Comparison of ENCODE assay signal across 30 cellular contexts in the genomic region with DNA sequence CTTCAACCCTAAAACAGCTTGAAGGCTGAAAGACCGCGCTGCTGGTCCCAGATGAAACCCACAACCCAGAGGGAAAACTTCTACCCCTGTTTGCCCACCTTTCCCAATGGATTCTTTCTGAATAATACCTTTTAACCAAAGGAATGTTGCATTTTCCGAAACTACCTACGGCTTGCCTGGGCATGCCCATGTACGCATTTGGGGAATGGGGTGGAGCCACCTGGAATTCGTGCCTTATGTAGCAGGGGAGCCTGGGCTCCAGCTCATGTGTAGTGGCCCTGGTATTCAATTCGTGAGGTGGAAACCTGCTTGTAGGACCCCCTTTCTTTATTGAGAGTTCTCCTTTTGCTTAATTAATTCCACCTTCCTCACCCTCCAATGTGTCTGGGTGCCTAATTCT.
"Had no signal": no experiment of that assay in that cellular context is flagged by ENCODE, and none has a peak within 500 bp of the region (broad histone marks: within the 10 kb centered on the region; RNA-seq: fewer than 3 reads in every experiment).

No MANE protein-coding gene starts in this region.

- H3K27me3 Mint-ChIP-seq: activated B cell treated with CpG ODN at 0.5 μM for 24 hours; activated CD4-positive, alpha-beta T cell treated with anti-CD3 and anti-CD28 coated beads for 36 hours; activated CD8-positive, alpha-beta memory T cell treated with anti-CD3 and anti-CD28 coated beads, Interleukin-2, amount 10 ng/mL, durations not matched to agents 7 days and 5 days; natural killer cell treated with Interleukin-12 subunit alpha and Interleukin-12 subunit beta and Interleukin-15 and Interleukin-18, amount 100 ng/mL, for 72 hours; progenitor cell of endocrine pancreas had no signal

- ATAC-seq: activated CD4-positive, alpha-beta T cell treated with anti-CD3 and anti-CD28 coated beads for 36 hours; activated CD8-positive, alpha-beta memory T cell treated with anti-CD3 and anti-CD28 coated beads, Interleukin-2, amount 10 ng/mL, durations not matched to agents 7 days and 5 days; activated CD8-positive, alpha-beta T cell treated with anti-CD3 and anti-CD28 coated beads, Interleukin-2, amount 10 ng/mL, durations not matched to agents 7 days and 5 days; activated naive CD4-positive, alpha-beta T cell treated with anti-CD3 and anti-CD28 coated beads, Interleukin-2, amount 50 U/mL, for 72 hours; body of pancreas; esophagus mucosa; heart left ventricle; left lung; lower lobe of right lung; mucosa of descending colon; natural killer cell treated with Interleukin-12 subunit alpha and Interleukin-12 subunit beta and Interleukin-15 and Interleukin-18, amount 100 ng/mL, for 72 hours; sciatic nerve; stimulated activated naive CD8-positive, alpha-beta T cell treated with anti-CD3 and anti-CD28 coated beads, Interleukin-15, Interleukin-2, amounts not matched to agents 100 U/mL and 50 U/mL, for 24 hours had no signal

- H3K4me3 Mint-ChIP-seq: activated B cell treated with CpG ODN at 0.5 μM for 24 hours; activated CD4-positive, alpha-beta T cell treated with anti-CD3 and anti-CD28 coated beads for 36 hours; activated CD8-positive, alpha-beta memory T cell treated with anti-CD3 and anti-CD28 coated beads, Interleukin-2, amount 10 ng/mL, durations not matched to agents 7 days and 5 days; activated CD8-positive, alpha-beta T cell treated with anti-CD3 and anti-CD28 coated beads, Interleukin-2, amount 10 ng/mL, durations not matched to agents 7 days and 5 days; natural killer cell treated with Interleukin-12 subunit alpha and Interleukin-12 subunit beta and Interleukin-15 and Interleukin-18, amount 100 ng/mL, for 72 hours had no signal

- H3K36me3 ChIP-seq: heart left ventricle, left lung, lower lobe of right lung, ovary, transverse colon had no signal

- H3K27ac Mint-ChIP-seq: activated B cell treated with CpG ODN at 0.5 μM for 24 hours; activated CD4-positive, alpha-beta T cell treated with anti-CD3 and anti-CD28 coated beads for 36 hours; activated CD8-positive, alpha-beta memory T cell treated with anti-CD3 and anti-CD28 coated beads, Interleukin-2, amount 10 ng/mL, durations not matched to agents 7 days and 5 days; activated CD8-positive, alpha-beta T cell treated with anti-CD3 and anti-CD28 coated beads, Interleukin-2, amount 10 ng/mL, durations not matched to agents 7 days and 5 days; activated T-helper 2 cell treated with anti-CD3 and anti-CD28 coated beads, Interferon-gamma antibody, Interleukin-2, Interleukin-4, amounts not matched to agents 10 μg/mL and 5 μg/mL and 100 μg/mL, durations not matched to agents 14 hours and 24 hours and 36 hours; natural killer cell treated with Interleukin-12 subunit alpha and Interleukin-12 subunit beta and Interleukin-15 and Interleukin-18, amount 100 ng/mL, for 72 hours; progenitor cell of endocrine pancreas had no signal

- H3K4me1 Mint-ChIP-seq: activated B cell treated with CpG ODN at 0.5 μM for 24 hours; activated CD4-positive, alpha-beta T cell treated with anti-CD3 and anti-CD28 coated beads for 36 hours; activated CD8-positive, alpha-beta memory T cell treated with anti-CD3 and anti-CD28 coated beads, Interleukin-2, amount 10 ng/mL, durations not matched to agents 7 days and 5 days had no signal

- H3K9me3 ChIP-seq: body of pancreas, heart left ventricle, left lung, lower lobe of right lung, mucosa of descending colon, ovary, testis, transverse colon had no signal

- H3K4me3 ChIP-seq: body of pancreas, heart left ventricle, left lung, lower lobe of right lung, mucosa of descending colon, ovary, skin epidermis, testis, transverse colon had no signal

- H3K4me1 ChIP-seq: body of pancreas, heart left ventricle, left lung, lower lobe of right lung, testis, transverse colon had no signal

- DNase-seq: activated B cell treated with CpG ODN at 0.5 μM for 24 hours; activated CD4-positive, alpha-beta T cell treated with anti-CD3 and anti-CD28 coated beads for 36 hours; activated CD8-positive, alpha-beta memory T cell treated with anti-CD3 and anti-CD28 coated beads, Interleukin-2, amount 10 ng/mL, durations not matched to agents 7 days and 5 days; activated CD8-positive, alpha-beta T cell treated with anti-CD3 and anti-CD28 coated beads, Interleukin-2, amount 10 ng/mL, durations not matched to agents 7 days and 5 days; activated T-cell treated with anti-CD3 and anti-CD28 coated beads, Interleukin-2, amount 50 U/mL, for 48 hours; aorta; body of pancreas; cortex of kidney; foreskin fibroblast; heart left ventricle; hypothalamus; left lung; lower lobe of right lung; mucosa of descending colon; ovary; stimulated activated CD4-positive, alpha-beta T cell treated with anti-CD3 and anti-CD28 coated beads, Interleukin-12 subunit alpha, Interleukin-12 subunit beta, amount 100 ng/mL, for 4 hours; stimulated activated CD4-positive, alpha-beta T cell treated with anti-CD3 and anti-CD28 coated beads, Interleukin-4, amount 100 ng/mL, for 1 hour; stimulated activated naive CD8-positive, alpha-beta T cell treated with anti-CD3 and anti-CD28 coated beads, Interleukin-15, Interleukin-2, amounts not matched to agents 100 U/mL and 50 U/mL, for 24 hours; T-helper 2 cell; testis; transverse colon had no signal

- H3K9me3 Mint-ChIP-seq: activated B cell treated with CpG ODN at 0.5 μM for 24 hours; activated naive CD4-positive, alpha-beta T cell treated with anti-CD3 and anti-CD28 coated beads, Interleukin-2, amount 50 U/mL, for 72 hours; activated T-helper 2 cell treated with anti-CD3 and anti-CD28 coated beads, Interferon-gamma antibody, Interleukin-2, Interleukin-4, amounts not matched to agents 10 μg/mL and 5 μg/mL and 100 μg/mL, durations not matched to agents 14 hours and 24 hours and 36 hours; natural killer cell treated with Interleukin-12 subunit alpha and Interleukin-12 subunit beta and Interleukin-15 and Interleukin-18, amount 100 ng/mL, for 72 hours had no signal

- H3K27me3 ChIP-seq: body of pancreas, heart left ventricle, left lung, ovary, testis, transverse colon had no signal

- H3K27ac ChIP-seq: body of pancreas, heart left ventricle, left lung, lower lobe of right lung, ovary, testis, transverse colon had no signal

- FAIRE-seq: endothelial cell of umbilical vein, urothelium cell line had no signal

- H3K36me3 Mint-ChIP-seq: activated CD8-positive, alpha-beta memory T cell treated with anti-CD3 and anti-CD28 coated beads, Interleukin-2, amount 10 ng/mL, durations not matched to agents 7 days and 5 days; activated naive CD4-positive, alpha-beta T cell treated with anti-CD3 and anti-CD28 coated beads, Interleukin-2, amount 50 U/mL, for 72 hours; natural killer cell treated with Interleukin-12 subunit alpha and Interleukin-12 subunit beta and Interleukin-15 and Interleukin-18, amount 100 ng/mL, for 72 hours had no signal
